23 cellular contexts compared by ENCODE assay signal in the genomic region with DNA sequence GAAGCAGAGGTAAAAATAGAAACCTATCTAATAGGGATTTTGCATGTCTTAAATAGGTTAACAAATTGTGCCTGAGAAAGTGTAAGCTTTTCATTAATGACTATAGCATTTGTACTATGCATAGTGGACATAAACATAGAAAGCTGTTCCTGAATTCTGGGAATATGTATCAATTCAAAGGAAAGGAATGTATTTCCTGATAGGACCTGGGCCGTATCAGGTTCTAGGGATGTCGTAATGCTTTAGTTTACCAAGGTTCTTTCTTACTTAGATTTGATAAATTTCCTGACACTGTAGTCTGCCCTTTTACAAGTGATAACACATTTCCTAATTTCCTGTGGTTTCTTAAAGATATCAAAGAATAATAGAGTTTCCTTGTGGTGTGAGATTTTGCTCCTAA.
"Had no signal": no experiment of that assay in that cellular context is flagged by ENCODE, and none has a peak within 500 bp of the region (broad histone marks: within the 10 kb centered on the region; RNA-seq: fewer than 3 reads in every experiment).

No MANE protein-coding gene starts in this region.

- H3K27ac Mint-ChIP-seq: memory B cell; natural killer cell; progenitor cell of endocrine pancreas; stimulated activated effector memory CD8-positive, alpha-beta T cell treated with anti-CD3 and anti-CD28 coated beads, Interleukin-12 subunit alpha, Interleukin-12 subunit beta, amount 100 ng/mL, for 72 hours had no signal

- H3K4me3 Mint-ChIP-seq: memory B cell; natural killer cell; stimulated activated effector memory CD8-positive, alpha-beta T cell treated with anti-CD3 and anti-CD28 coated beads, Interleukin-12 subunit alpha, Interleukin-12 subunit beta, amount 100 ng/mL, for 72 hours had no signal

- H3K9me3 ChIP-seq: esophagus squamous epithelium, neutrophil, right atrium auricular region, stomach, thyroid gland had no signal

- H3K27me3 ChIP-seq: esophagus squamous epithelium, neutrophil, right atrium auricular region, stomach, thyroid gland had no signal

- H3K27ac ChIP-seq: esophagus squamous epithelium, neutrophil, parathyroid adenoma, right atrium auricular region, stomach, thyroid gland had no signal

- H3K9ac ChIP-seq: parathyroid adenoma had no signal

- ATAC-seq: left ventricle myocardium superior; natural killer cell; sciatic nerve; stimulated activated effector memory CD8-positive, alpha-beta T cell treated with anti-CD3 and anti-CD28 coated beads, Interleukin-12 subunit alpha, Interleukin-12 subunit beta, amount 100 ng/mL, for 72 hours had no signal

- FAIRE-seq: frontal cortex, keratinocyte had no signal

- H3K4me1 ChIP-seq: esophagus squamous epithelium, parathyroid adenoma, right atrium auricular region, stomach, thyroid gland had no signal

- H3K4me3 ChIP-seq: esophagus squamous epithelium, lung, right atrium auricular region, smooth muscle cell, stomach, thyroid gland had no signal

- H3K4me1 Mint-ChIP-seq: memory B cell; natural killer cell; stimulated activated effector memory CD8-positive, alpha-beta T cell treated with anti-CD3 and anti-CD28 coated beads, Interleukin-12 subunit alpha, Interleukin-12 subunit beta, amount 100 ng/mL, for 72 hours had no signal

- DNase-seq: cortex of kidney; erythroblast; esophagus squamous epithelium; hypothalamus; left ventricle myocardium superior; natural killer cell; stimulated activated CD4-positive, alpha-beta T cell treated with anti-CD3 and anti-CD28 coated beads, Interleukin-2, amount 100 ng/mL, for 24 hours; stimulated activated CD4-positive, alpha-beta T cell treated with anti-CD3 and anti-CD28 coated beads, Interleukin-4, amount 100 ng/mL, for 24 hours; stimulated activated naive CD4-positive, alpha-beta T cell treated with Interleukin-2 at 50 U/mL for 16 hours; stomach; thyroid gland; trophoblast cell had no signal

- H3K36me3 ChIP-seq: esophagus squamous epithelium, neutrophil, right atrium auricular region, stomach, thyroid gland had no signal

- H3K36me3 Mint-ChIP-seq: memory B cell; natural killer cell; stimulated activated effector memory CD8-positive, alpha-beta T cell treated with anti-CD3 and anti-CD28 coated beads, Interleukin-12 subunit alpha, Interleukin-12 subunit beta, amount 100 ng/mL, for 72 hours had no signal

- H3K27me3 Mint-ChIP-seq: memory B cell, progenitor cell of endocrine pancreas had no signal
